Comparison of ENCODE assay signal across 1 cellular context in genomic region chr20:1370548-1371110, GRCh38.
TF ChIP-seq lines count a peak whose summit lies in the region.

No MANE protein-coding gene starts in this region.

TF ChIP-seq in HepG2, 621 proteins besides CTCF, POLR2A, EP300 and RAD21:
- TF ChIP-seq ESRRA (CRISPR knock-in tag; IDR thresholded peaks at IDR 0.05; ENCODE audit: low read depth) (no peak), IRF2 (CRISPR knock-in tag; IDR thresholded peaks at IDR 0.05) (no peak), ZNF180 (CRISPR knock-in tag; IDR thresholded peaks at IDR 0.05; ENCODE audit: borderline replicate concordance, low read depth) (no peak), MIER2 (CRISPR knock-in tag; IDR thresholded peaks at IDR 0.05) (no peak), ZZZ3 (CRISPR knock-in tag; IDR thresholded peaks at IDR 0.05; ENCODE audit: borderline replicate concordance) (no peak), ZNF414 (CRISPR knock-in tag; IDR thresholded peaks at IDR 0.05) (no peak), PLRG1 (conservative IDR thresholded peaks at IDR 0.05) (no peak), ZNF710 (CRISPR knock-in tag; IDR thresholded peaks at IDR 0.05; ENCODE audit: borderline replicate concordance) (no peak), TCF7 (IDR thresholded peaks at IDR 0.05; ENCODE audit: low read depth) (no peak), POLR2G (IDR thresholded peaks at IDR 0.05; ENCODE audit: low read depth, low read length) (0 out of 2 replicates have a peak, but pooled peaks have one; percentile 14), ZNF256 (CRISPR knock-in tag; conservative IDR thresholded peaks at IDR 0.05) (no peak), FOXO4 (CRISPR knock-in tag; conservative IDR thresholded peaks at IDR 0.05) (0 out of 2 replicates have a peak, but pooled peaks have one; percentile 5), MED8 (CRISPR knock-in tag; IDR thresholded peaks at IDR 0.05; ENCODE audit: insufficient replicate concordance) (no peak), ZNF775 (CRISPR knock-in tag; IDR thresholded peaks at IDR 0.05; ENCODE audit: borderline replicate concordance) (no peak), NONO (IDR thresholded peaks at IDR 0.05) (no peak), NONO (CRISPR knock-in tag; conservative IDR thresholded peaks at IDR 0.05) (no peak), ZNF503 (CRISPR knock-in tag; IDR thresholded peaks at IDR 0.05) (no peak), ZNF672 (CRISPR knock-in tag; IDR thresholded peaks at IDR 0.05) (no peak), ZNF609 (CRISPR knock-in tag; IDR thresholded peaks at IDR 0.05; ENCODE audit: borderline replicate concordance) (no peak)
